ENCODE assay signal across 16 cellular contexts in the genomic region with DNA sequence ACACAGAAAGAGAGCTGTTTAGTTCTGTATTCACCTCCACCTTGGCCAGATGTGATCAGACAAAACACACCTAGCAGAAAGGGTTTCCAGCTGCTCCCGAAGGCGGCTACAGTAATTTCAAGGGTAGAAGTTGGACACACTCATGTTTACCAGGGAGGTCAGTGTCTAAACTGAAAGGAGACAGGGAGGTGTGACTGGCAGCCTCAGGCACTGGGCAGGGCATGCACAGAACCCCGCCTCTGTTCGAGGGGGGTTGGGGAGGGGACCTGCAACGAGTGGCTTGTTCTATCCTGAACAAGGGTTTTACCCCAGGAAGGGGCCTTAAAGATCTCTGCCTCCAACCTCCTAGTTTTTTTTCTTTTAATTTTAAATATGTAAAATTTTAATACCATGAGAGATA. TPM values are rescaled to one million over a fixed set of nuclear protein-coding genes. Genes with fewer than 3 reads are reported as not detected.
DNase-seq lines count a peak whose midpoint lies in the region; ATAC-seq and TF ChIP-seq lines count a peak whose summit lies in the region.
"Had no signal": no experiment of that assay in that cellular context is flagged by ENCODE, and none has a peak within 500 bp of the region (broad histone marks: within the 10 kb centered on the region; RNA-seq: fewer than 3 reads in every experiment).

No MANE protein-coding gene starts in this region.

- CTCF ChIA-PET in HCT116 (lab: Charles Lee): no interaction called here

- no peaks in the 10 kb centered on the region for H4K20me1 ChIP-seq in HCT116 (ENCODE audit: insufficient read depth)

- POLR2A ChIA-PET in HCT116 (lab: Charles Lee): no interaction called here

- BruUV-seq in HCT116 (replicated peaks; lab: Mats Ljungman, UMichigan): no TSS peak

- no peak overlapping the region for H3K4me3 ChIP-seq in HCT116 (replicated peaks in 1 of 2; ENCODE audit: low read depth in 1 of 2, low read length in 2 of 2)
- no peak overlapping the region for H3K4me3 ChIP-seq in adipocyte (ENCODE audit: low read length)
- no peak overlapping the region for H3K4me3 ChIP-seq in spleen
- H3K4me3 ChIP-seq: stomach had no signal

- TF ChIP-seq RAD21 in HCT116 (IDR thresholded peaks at IDR 0.05; ENCODE audit: low read depth): no peak

- H3K9ac ChIP-seq in HCT116 (ENCODE audit: low read length) (no peak overlapping the region), adipocyte (ENCODE audit: low read length) (peak overlapping the region; percentile 88)

- peaks cover 4% of the 10 kb centered on the region; the same call in 1 of the 2 replicates for H3K27me3 ChIP-seq in HCT116 (ENCODE audit: insufficient read depth, low read length)
- H3K27me3 ChIP-seq in adipocyte (replicated peaks; ENCODE audit: control insufficient read depth, insufficient read depth, low read length): no peaks in the 10 kb centered on the region
- peaks cover 0 to 11% (median 0%) of the 10 kb centered on the region in 7 donors for H3K27me3 ChIP-seq in spleen (replicated peaks in 1 of 7)

- H3K4me2 ChIP-seq in HCT116 (ENCODE audit: low read length): no peak overlapping the region

- H3K27ac ChIP-seq in HCT116 (ENCODE audit: low read depth, low read length) (no peak overlapping the region), spleen (peak overlapping the region in 7 of 8 donors; percentile 10 to 76 (median 68))

- H2AFZ ChIP-seq in HCT116 (ENCODE audit: low read depth, low read length, poor library complexity, severe bottlenecking): no peak overlapping the region

- intact Hi-C loops in HCT116 (cut with micrococcal nuclease): loop anchor here (10.0 kb wide), 2 partner anchors 469 to 639 kb away; no protein-coding TSS in a partner anchor
- intact Hi-C loops in left ventricle myocardium superior (cut with micrococcal nuclease): no loop called here
- intact Hi-C loops in spleen (cut with DNase I; ENCODE audit: low total_unique reads): no loop called here

- no peaks in the 10 kb centered on the region for H3K9me2 ChIP-seq in HCT116 (ENCODE audit: insufficient read depth)

- H3K36me3 ChIP-seq in HCT116 (ENCODE audit: control insufficient read depth in 1 of 2, insufficient read depth in 2 of 2, low read length in 2 of 2): no peaks in the 10 kb centered on the region
- H3K36me3 ChIP-seq in adipocyte (ENCODE audit: control insufficient read depth, insufficient read depth, low read length, severe bottlenecking): no peaks in the 10 kb centered on the region
- no peaks in the 10 kb centered on the region for H3K36me3 ChIP-seq in spleen
- H3K36me3 ChIP-seq: stomach had no signal

- 80 to 93% (median 85%) methylated on average over 5 of the region's 5 CpGs for WGBS in spleen, 5 donors

- TF ChIP-seq POLR2A in HCT116 (IDR thresholded peaks at IDR 0.05; ENCODE audit: borderline replicate concordance, extremely low read depth, insufficient read depth, insufficient read length) (no peak), spleen (IDR thresholded peaks at IDR 0.05) (no peak)

- RAD21 ChIA-PET in HCT116 (lab: Charles Lee; ENCODE audit: low non-redundant PET in 1 of 2, low total read pairs in 2 of 2, uncharacterized antibody in 2 of 2, unreplicated experiment in 2 of 2): no interaction called here

- ATAC-seq in HCT116 (peak; percentile 48), left ventricle myocardium superior (peak; percentile 45), HG02610 (IDR thresholded peaks at IDR 0.05; ENCODE audit: unreplicated experiment) (no peak)
- ATAC-seq: esophagus mucosa had no signal

- H3K79me2 ChIP-seq in HCT116 (ENCODE audit: insufficient read depth, low read length): no peaks in the 10 kb centered on the region

- TF ChIP-seq CTCF in HCT116 (IDR thresholded peaks at IDR 0.05 in 2 of 3, conservative IDR thresholded peaks at IDR 0.05 in 1 of 3; ENCODE audit: borderline replicate concordance in 1 of 3, insufficient read depth in 1 of 3, low read depth in 2 of 3, low read length in 2 of 3) (no peak), spleen (IDR thresholded peaks at IDR 0.05 in 8 of 11, conservative IDR thresholded peaks at IDR 0.05 in 3 of 11) (no peak)

- H3K4me1 ChIP-seq in HCT116 (ENCODE audit: control insufficient read depth in 1 of 2, insufficient read depth in 2 of 2, low read length in 2 of 2): no peaks in the 10 kb centered on the region; a peak in 1 of 4 replicates
- H3K4me1 ChIP-seq in adipocyte (ENCODE audit: control insufficient read depth, insufficient read depth, low read length): peaks cover 62% of the 10 kb centered on the region
- H3K4me1 ChIP-seq in spleen: peaks cover 0 to 6% (median 0%) of the 10 kb centered on the region in 6 donors

- DNase-seq in HCT116 (ENCODE audit: low read depth, low spot score) (no peak), adipocyte (ENCODE audit: low read depth) (peak; percentile 47), left ventricle myocardium superior (peak; percentile 34), spleen (no peak), MV-4-11 (lab: John Stamatoyannopoulos, UW) (no peak), GF-D8 (lab: John Stamatoyannopoulos, UW) (no peak)
- DNase-seq: activated CD4-positive, alpha-beta T cell treated with anti-CD3 and anti-CD28 coated beads, Interleukin-2, amount 50 U/mL, for 1 hour; activated T-cell treated with anti-CD3 and anti-CD28 coated beads for 4 hours; Calu3; head of caudate nucleus; NCI-H187 treated with DMSO at 0.1 percent for 48 hours; NCI-H524 treated with DMSO at 0.1 percent for 48 hours; stimulated activated CD4-positive, alpha-beta T cell treated with anti-CD3 and anti-CD28 coated beads, Interleukin-1b, Interleukin-23, amount 100 ng/mL, for 48 hours; stomach had no signal

- H3K9me3 ChIP-seq in HCT116 (ENCODE audit: control insufficient read depth in 1 of 2, insufficient read depth in 1 of 2, low read depth in 1 of 2, low read length in 2 of 2) (no peaks in the 10 kb centered on the region), adipocyte (ENCODE audit: control insufficient read depth, low read length) (no peaks in the 10 kb centered on the region), spleen (no peaks in the 10 kb centered on the region)
- H3K9me3 ChIP-seq: stomach had no signal

TF ChIP-seq in HCT116, 20 proteins besides CTCF, POLR2A, EP300 and RAD21:
- TF ChIP-seq EZH2 (IDR thresholded peaks at IDR 0.05) (no peak), ZNF274 (IDR thresholded peaks at IDR 0.05; ENCODE audit: low read depth, low read length) (no peak), ZFX (IDR thresholded peaks at IDR 0.05) (no peak), FOSL1 (IDR thresholded peaks at IDR 0.05; ENCODE audit: low read depth) (no peak), CEBPB (IDR thresholded peaks at IDR 0.05; ENCODE audit: low read depth) (no peak), SP1 (IDR thresholded peaks at IDR 0.05; ENCODE audit: low read depth) (no peak), CBX3 (IDR thresholded peaks at IDR 0.05; ENCODE audit: low read depth) (no peak), YY1 (IDR thresholded peaks at IDR 0.05; ENCODE audit: extremely low read depth, insufficient replicate concordance, low read depth, low read length) (no peak), EGR1 (IDR thresholded peaks at IDR 0.05; ENCODE audit: low read depth) (no peak)
- TF ChIP-seq, protein P1, sequence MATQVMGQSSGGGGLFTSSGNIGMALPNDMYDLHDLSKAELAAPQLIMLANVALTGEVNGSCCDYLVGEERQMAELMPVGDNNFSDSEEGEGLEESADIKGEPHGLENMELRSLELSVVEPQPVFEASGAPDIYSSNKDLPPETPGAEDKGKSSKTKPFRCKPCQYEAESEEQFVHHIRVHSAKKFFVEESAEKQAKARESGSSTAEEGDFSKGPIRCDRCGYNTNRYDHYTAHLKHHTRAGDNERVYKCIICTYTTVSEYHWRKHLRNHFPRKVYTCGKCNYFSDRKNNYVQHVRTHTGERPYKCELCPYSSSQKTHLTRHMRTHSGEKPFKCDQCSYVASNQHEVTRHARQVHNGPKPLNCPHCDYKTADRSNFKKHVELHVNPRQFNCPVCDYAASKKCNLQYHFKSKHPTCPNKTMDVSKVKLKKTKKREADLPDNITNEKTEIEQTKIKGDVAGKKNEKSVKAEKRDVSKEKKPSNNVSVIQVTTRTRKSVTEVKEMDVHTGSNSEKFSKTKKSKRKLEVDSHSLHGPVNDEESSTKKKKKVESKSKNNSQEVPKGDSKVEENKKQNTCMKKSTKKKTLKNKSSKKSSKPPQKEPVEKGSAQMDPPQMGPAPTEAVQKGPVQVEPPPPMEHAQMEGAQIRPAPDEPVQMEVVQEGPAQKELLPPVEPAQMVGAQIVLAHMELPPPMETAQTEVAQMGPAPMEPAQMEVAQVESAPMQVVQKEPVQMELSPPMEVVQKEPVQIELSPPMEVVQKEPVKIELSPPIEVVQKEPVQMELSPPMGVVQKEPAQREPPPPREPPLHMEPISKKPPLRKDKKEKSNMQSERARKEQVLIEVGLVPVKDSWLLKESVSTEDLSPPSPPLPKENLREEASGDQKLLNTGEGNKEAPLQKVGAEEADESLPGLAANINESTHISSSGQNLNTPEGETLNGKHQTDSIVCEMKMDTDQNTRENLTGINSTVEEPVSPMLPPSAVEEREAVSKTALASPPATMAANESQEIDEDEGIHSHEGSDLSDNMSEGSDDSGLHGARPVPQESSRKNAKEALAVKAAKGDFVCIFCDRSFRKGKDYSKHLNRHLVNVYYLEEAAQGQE (IDR thresholded peaks at IDR 0.05; ENCODE audit: low read depth): no peak

RNA-seq across cellular contexts. Expression of a gene that starts 49.6 kb away (rescaled TPM):
- total RNA-seq in HCT116 (2021; ENCODE audit: unreplicated experiment) (10.0 TPM), left ventricle myocardium superior (15.2 TPM), spleen (10 to 100 TPM; 12.0 to 64.4 (median 21.4) TPM)
- polyA plus RNA-seq in HCT116 (2012): 3.4 and 4.8 TPM in 2 replicates
- 10 to 100 TPM; 10.6 to 15.2 (median 11.5) TPM for polyA plus RNA-seq in spleen

Comparison
In these comparisons a context has a peak if more than half of its experiments do, and no peak if none do; other contexts are left out.
1. DNase-seq: peak in adipocyte (single experiment) and left ventricle myocardium superior (single experiment); none in HCT116 (single experiment), spleen (single experiment), MV-4-11 (single experiment) and GF-D8 (single experiment).